Comparison of ENCODE assay signal across 1 cellular context in the genomic region with DNA sequence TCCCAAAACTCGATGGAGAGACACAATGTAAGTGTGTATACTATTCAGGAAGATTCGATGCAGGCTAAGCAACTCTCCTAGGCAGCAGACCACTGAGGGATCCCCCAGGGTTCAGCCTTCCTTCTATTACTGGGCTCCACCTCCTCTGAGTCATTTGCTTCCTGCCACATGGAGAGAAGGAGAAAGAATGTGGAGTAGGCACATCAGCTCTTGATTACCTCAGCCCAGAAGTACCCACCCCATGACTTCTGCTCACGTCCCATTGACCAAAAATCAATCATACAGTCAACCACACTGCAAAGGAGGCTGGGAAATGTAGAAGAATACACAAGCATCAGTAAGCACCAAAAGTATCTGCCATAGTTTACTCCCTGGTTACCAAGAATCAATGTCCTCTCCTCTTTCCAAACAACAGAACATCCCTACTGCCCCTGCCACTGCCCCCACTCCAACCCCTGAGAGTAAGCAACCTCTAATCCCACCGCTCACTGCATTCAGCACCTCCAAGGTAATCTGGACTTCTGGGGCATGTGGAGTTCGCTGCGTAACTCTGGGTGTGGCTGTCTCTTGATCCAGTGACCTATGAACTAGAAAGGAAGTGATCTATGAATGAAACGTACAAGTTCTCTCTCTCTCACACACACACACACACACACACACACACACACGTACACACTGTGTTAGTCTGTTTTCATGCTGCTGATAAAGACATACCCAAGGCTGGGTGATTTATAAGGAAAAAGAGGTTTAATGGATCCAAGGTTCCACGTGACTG.
TF ChIP-seq lines count a peak whose summit lies in the region.

No MANE protein-coding gene starts in this region.

TF ChIP-seq in SK-N-SH, 30 proteins besides CTCF, POLR2A, EP300 and RAD21 (continued from another document):
- TF ChIP-seq, protein P1, sequence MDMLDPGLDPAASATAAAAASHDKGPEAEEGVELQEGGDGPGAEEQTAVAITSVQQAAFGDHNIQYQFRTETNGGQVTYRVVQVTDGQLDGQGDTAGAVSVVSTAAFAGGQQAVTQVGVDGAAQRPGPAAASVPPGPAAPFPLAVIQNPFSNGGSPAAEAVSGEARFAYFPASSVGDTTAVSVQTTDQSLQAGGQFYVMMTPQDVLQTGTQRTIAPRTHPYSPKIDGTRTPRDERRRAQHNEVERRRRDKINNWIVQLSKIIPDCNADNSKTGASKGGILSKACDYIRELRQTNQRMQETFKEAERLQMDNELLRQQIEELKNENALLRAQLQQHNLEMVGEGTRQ (IDR thresholded peaks at IDR 0.05; ENCODE audit: borderline replicate concordance, low read depth, low read length), result no peak
- TF ChIP-seq, protein P2, sequence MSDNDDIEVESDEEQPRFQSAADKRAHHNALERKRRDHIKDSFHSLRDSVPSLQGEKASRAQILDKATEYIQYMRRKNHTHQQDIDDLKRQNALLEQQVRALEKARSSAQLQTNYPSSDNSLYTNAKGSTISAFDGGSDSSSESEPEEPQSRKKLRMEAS (IDR thresholded peaks at IDR 0.05; ENCODE audit: low read depth), result peak; percentile 65; the same call in 1 of the 2 replicates
- TF ChIP-seq, protein P3, sequence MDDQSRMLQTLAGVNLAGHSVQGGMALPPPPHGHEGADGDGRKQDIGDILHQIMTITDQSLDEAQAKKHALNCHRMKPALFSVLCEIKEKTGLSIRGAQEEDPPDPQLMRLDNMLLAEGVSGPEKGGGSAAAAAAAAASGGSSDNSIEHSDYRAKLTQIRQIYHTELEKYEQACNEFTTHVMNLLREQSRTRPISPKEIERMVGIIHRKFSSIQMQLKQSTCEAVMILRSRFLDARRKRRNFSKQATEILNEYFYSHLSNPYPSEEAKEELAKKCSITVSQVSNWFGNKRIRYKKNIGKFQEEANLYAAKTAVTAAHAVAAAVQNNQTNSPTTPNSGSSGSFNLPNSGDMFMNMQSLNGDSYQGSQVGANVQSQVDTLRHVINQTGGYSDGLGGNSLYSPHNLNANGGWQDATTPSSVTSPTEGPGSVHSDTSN (IDR thresholded peaks at IDR 0.05), result peak; percentile 84
- no peak for TF ChIP-seq FOXM1 (IDR thresholded peaks at IDR 0.05; ENCODE audit: low read depth)
- no peak for TF ChIP-seq RFX5 (IDR thresholded peaks at IDR 0.05; ENCODE audit: low read length)
- peak; percentile 85 for TF ChIP-seq TCF12 (IDR thresholded peaks at IDR 0.05)
- no peak for TF ChIP-seq SMC3 (IDR thresholded peaks at IDR 0.05; ENCODE audit: low read depth, low read length)
- TF ChIP-seq NRF1 (IDR thresholded peaks at IDR 0.05; ENCODE audit: low read depth, low read length), result no peak
- TF ChIP-seq FOSL2 (IDR thresholded peaks at IDR 0.05; ENCODE audit: borderline replicate concordance, low read depth), result peak; percentile 67; the same call in 1 of the 2 replicates
